Comparison of ENCODE assay signal across 1 cellular context in the genomic region with DNA sequence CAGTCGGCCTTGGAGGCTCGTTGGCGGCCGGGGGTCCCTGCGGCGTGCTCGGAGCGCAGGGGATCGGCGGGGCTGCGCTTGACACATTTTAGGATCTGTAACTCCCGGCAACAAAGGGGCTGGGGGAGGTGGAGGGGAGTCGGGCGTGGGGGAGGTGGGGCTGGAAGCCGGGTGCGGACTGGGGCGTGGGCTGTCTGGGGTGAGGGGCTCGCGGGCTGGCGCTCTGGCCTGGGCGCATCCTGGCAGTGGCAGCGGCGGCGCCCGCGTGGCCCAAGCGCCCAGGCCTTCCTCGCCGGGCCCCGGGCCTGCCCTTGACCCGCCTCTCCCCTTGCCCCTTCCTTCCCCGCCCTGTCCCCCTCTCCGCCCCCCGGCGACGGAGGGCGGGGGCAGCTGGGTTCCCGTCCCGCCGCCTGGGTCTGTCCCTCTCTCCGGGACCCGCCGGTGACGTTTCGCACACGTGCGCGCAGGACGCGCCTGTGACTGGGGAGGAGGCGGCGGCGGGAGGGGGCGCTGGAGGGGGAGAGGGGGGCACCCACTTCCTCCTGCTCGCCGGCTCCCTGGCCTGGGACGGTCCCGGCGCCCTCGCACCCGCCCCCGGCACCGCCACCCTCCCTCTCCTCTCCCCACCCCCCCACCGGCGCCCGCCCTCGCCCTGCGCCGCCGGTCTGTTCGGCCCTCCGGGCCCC.
TF ChIP-seq lines count a peak whose summit lies in the region.

No MANE protein-coding gene starts in this region.

TF ChIP-seq in K562, 482 proteins besides CTCF, POLR2A, EP300 and RAD21 (continued from another document and continues in another):
- TF ChIP-seq, protein P1, sequence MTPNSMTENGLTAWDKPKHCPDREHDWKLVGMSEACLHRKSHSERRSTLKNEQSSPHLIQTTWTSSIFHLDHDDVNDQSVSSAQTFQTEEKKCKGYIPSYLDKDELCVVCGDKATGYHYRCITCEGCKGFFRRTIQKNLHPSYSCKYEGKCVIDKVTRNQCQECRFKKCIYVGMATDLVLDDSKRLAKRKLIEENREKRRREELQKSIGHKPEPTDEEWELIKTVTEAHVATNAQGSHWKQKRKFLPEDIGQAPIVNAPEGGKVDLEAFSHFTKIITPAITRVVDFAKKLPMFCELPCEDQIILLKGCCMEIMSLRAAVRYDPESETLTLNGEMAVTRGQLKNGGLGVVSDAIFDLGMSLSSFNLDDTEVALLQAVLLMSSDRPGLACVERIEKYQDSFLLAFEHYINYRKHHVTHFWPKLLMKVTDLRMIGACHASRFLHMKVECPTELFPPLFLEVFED (CRISPR knock-in tag; conservative IDR thresholded peaks at IDR 0.05), result no peak
- TF ChIP-seq, protein P2, sequence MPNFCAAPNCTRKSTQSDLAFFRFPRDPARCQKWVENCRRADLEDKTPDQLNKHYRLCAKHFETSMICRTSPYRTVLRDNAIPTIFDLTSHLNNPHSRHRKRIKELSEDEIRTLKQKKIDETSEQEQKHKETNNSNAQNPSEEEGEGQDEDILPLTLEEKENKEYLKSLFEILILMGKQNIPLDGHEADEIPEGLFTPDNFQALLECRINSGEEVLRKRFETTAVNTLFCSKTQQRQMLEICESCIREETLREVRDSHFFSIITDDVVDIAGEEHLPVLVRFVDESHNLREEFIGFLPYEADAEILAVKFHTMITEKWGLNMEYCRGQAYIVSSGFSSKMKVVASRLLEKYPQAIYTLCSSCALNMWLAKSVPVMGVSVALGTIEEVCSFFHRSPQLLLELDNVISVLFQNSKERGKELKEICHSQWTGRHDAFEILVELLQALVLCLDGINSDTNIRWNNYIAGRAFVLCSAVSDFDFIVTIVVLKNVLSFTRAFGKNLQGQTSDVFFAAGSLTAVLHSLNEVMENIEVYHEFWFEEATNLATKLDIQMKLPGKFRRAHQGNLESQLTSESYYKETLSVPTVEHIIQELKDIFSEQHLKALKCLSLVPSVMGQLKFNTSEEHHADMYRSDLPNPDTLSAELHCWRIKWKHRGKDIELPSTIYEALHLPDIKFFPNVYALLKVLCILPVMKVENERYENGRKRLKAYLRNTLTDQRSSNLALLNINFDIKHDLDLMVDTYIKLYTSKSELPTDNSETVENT (CRISPR knock-in tag; IDR thresholded peaks at IDR 0.05), result peak; percentile 72; the same call in 1 of the 2 replicates
- TF ChIP-seq GATAD2B (IDR thresholded peaks at IDR 0.05; ENCODE audit: borderline replicate concordance) (no peak), HNRNPLL (IDR thresholded peaks at IDR 0.05; ENCODE audit: low read depth, low read length, poor library complexity, severe bottlenecking) (peak; percentile 6), MED1 (CRISPR knock-in tag; IDR thresholded peaks at IDR 0.05; ENCODE audit: borderline replicate concordance) (no peak), MBD2 (IDR thresholded peaks at IDR 0.05; ENCODE audit: borderline replicate concordance, low read depth) (no peak), BCOR (IDR thresholded peaks at IDR 0.05) (no peak), CCNT2 (IDR thresholded peaks at IDR 0.05; ENCODE audit: borderline replicate concordance, extremely low read depth, insufficient read length, low read depth, low read length) (peak; percentile 87), CBX1 (IDR thresholded peaks at IDR 0.05; ENCODE audit: low read depth) (peak; percentile 6; the same call in 1 of the 2 replicates), EZH2 (IDR thresholded peaks at IDR 0.05; ENCODE audit: borderline replicate concordance, low read depth, low read length) (no peak), NR2C2 (CRISPR knock-in tag; IDR thresholded peaks at IDR 0.05) (no peak), NR2C2 (tag; IDR thresholded peaks at IDR 0.05) (peak; percentile 95), ZNF583 (CRISPR knock-in tag; IDR thresholded peaks at IDR 0.05) (no peak), SP2 (IDR thresholded peaks at IDR 0.05; ENCODE audit: extremely low read depth, low read depth, low read length, poor library complexity, severe bottlenecking) (no peak), CXXC5 (CRISPR knock-in tag; IDR thresholded peaks at IDR 0.05) (peak; percentile 71), ZNF644 (tag; IDR thresholded peaks at IDR 0.05; ENCODE audit: low read depth) (no peak), CHD2 (IDR thresholded peaks at IDR 0.05; ENCODE audit: low read depth, low read length) (no peak), ELF1 (tag; IDR thresholded peaks at IDR 0.05) (peak; percentile 58), EP400 (IDR thresholded peaks at IDR 0.05) (peak; percentile 78; the same call in 1 of the 2 replicates), CHD4 (IDR thresholded peaks at IDR 0.05; ENCODE audit: insufficient read depth, insufficient replicate concordance, low read depth, low read length, poor library complexity, severe bottlenecking) (no peak), TCF3 (CRISPR knock-in tag; IDR thresholded peaks at IDR 0.05) (no peak), RBM22 (IDR thresholded peaks at IDR 0.05; ENCODE audit: low read depth, low read length, poor library complexity, severe bottlenecking) (no peak), NRF1 (conservative IDR thresholded peaks at IDR 0.05 in 1 of 2, IDR thresholded peaks at IDR 0.05 in 1 of 2) (peak; percentile 36 to 38; a peak in 2 of 4 replicates), NCOR1 (IDR thresholded peaks at IDR 0.05) (peak; percentile 79), SETDB1 (IDR thresholded peaks at IDR 0.05; ENCODE audit: low read length) (no peak), HLTF (IDR thresholded peaks at IDR 0.05) (no peak), POLR2B (IDR thresholded peaks at IDR 0.05; ENCODE audit: low read depth, partially characterized antibody) (no peak), SNRNP70 (optimal IDR thresholded peaks at IDR 0.05; ENCODE audit: low read depth, low read length) (no peak)
- TF ChIP-seq, protein P3, sequence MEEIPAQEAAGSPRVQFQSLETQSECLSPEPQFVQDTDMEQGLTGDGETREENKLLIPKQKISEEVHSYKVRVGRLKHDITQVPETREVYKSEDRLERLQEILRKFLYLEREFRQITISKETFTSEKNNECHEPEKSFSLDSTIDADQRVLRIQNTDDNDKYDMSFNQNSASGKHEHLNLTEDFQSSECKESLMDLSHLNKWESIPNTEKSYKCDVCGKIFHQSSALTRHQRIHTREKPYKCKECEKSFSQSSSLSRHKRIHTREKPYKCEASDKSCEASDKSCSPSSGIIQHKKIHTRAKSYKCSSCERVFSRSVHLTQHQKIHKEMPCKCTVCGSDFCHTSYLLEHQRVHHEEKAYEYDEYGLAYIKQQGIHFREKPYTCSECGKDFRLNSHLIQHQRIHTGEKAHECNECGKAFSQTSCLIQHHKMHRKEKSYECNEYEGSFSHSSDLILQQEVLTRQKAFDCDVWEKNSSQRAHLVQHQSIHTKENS (CRISPR knock-in tag; IDR thresholded peaks at IDR 0.05), result no peak
- TF ChIP-seq, protein P4, sequence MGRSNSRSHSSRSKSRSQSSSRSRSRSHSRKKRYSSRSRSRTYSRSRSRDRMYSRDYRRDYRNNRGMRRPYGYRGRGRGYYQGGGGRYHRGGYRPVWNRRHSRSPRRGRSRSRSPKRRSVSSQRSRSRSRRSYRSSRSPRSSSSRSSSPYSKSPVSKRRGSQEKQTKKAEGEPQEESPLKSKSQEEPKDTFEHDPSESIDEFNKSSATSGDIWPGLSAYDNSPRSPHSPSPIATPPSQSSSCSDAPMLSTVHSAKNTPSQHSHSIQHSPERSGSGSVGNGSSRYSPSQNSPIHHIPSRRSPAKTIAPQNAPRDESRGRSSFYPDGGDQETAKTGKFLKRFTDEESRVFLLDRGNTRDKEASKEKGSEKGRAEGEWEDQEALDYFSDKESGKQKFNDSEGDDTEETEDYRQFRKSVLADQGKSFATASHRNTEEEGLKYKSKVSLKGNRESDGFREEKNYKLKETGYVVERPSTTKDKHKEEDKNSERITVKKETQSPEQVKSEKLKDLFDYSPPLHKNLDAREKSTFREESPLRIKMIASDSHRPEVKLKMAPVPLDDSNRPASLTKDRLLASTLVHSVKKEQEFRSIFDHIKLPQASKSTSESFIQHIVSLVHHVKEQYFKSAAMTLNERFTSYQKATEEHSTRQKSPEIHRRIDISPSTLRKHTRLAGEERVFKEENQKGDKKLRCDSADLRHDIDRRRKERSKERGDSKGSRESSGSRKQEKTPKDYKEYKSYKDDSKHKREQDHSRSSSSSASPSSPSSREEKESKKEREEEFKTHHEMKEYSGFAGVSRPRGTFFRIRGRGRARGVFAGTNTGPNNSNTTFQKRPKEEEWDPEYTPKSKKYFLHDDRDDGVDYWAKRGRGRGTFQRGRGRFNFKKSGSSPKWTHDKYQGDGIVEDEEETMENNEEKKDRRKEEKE (IDR thresholded peaks at IDR 0.05; ENCODE audit: borderline replicate concordance in 1 of 2, control insufficient read depth in 1 of 2, low read depth in 2 of 2, low read length in 1 of 2), result no peak
- TF ChIP-seq, protein P5, sequence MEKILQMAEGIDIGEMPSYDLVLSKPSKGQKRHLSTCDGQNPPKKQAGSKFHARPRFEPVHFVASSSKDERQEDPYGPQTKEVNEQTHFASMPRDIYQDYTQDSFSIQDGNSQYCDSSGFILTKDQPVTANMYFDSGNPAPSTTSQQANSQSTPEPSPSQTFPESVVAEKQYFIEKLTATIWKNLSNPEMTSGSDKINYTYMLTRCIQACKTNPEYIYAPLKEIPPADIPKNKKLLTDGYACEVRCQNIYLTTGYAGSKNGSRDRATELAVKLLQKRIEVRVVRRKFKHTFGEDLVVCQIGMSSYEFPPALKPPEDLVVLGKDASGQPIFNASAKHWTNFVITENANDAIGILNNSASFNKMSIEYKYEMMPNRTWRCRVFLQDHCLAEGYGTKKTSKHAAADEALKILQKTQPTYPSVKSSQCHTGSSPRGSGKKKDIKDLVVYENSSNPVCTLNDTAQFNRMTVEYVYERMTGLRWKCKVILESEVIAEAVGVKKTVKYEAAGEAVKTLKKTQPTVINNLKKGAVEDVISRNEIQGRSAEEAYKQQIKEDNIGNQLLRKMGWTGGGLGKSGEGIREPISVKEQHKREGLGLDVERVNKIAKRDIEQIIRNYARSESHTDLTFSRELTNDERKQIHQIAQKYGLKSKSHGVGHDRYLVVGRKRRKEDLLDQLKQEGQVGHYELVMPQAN (IDR thresholded peaks at IDR 0.05; ENCODE audit: borderline replicate concordance), result no peak; the same call in 1 of the 2 replicates
- TF ChIP-seq, protein P6, sequence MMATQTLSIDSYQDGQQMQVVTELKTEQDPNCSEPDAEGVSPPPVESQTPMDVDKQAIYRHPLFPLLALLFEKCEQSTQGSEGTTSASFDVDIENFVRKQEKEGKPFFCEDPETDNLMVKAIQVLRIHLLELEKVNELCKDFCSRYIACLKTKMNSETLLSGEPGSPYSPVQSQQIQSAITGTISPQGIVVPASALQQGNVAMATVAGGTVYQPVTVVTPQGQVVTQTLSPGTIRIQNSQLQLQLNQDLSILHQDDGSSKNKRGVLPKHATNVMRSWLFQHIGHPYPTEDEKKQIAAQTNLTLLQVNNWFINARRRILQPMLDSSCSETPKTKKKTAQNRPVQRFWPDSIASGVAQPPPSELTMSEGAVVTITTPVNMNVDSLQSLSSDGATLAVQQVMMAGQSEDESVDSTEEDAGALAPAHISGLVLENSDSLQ (IDR thresholded peaks at IDR 0.05), result peak; percentile 46
- TF ChIP-seq, protein P7, sequence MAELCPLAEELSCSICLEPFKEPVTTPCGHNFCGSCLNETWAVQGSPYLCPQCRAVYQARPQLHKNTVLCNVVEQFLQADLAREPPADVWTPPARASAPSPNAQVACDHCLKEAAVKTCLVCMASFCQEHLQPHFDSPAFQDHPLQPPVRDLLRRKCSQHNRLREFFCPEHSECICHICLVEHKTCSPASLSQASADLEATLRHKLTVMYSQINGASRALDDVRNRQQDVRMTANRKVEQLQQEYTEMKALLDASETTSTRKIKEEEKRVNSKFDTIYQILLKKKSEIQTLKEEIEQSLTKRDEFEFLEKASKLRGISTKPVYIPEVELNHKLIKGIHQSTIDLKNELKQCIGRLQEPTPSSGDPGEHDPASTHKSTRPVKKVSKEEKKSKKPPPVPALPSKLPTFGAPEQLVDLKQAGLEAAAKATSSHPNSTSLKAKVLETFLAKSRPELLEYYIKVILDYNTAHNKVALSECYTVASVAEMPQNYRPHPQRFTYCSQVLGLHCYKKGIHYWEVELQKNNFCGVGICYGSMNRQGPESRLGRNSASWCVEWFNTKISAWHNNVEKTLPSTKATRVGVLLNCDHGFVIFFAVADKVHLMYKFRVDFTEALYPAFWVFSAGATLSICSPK (IDR thresholded peaks at IDR 0.05; ENCODE audit: borderline replicate concordance), result no peak
